In the genomic region with DNA sequence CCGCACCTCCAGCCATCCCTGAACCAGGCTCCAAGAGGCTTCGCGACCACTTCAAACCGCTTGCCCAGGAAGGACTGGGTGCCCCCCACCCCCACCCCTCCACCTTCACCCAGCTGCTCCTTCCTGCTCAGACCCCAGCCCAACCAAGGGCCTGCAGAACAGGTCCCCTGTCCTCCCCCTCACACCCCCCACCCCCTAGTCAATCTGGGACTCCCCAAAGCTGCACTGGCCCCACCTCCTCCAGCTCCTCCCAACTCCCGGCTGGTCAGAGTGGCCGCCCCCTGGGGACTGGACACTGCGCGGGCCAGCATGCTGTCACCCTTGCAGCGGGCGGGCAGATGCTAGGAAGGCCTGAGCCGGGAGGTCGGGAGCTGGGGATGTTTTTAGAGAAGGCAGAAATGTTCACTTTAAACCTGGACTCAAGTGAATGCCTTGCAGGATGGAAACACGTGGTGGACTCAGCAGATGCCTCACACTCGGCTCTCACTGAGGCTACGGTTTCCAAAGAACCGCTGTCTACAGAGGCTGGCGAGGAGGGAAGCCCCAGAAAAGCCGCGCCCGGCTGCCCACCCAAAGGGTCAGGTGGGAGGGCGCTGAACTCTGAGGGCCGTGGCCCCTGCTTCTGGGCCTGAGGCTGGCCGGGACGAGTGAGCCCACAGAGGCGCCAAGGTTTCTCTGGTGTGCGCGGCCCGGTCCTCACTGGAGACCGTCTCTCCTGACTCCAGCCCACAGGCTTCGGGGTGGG, we compare ENCODE assay signal across 2 cellular contexts.
A peak's percentile ranks its signal among the peaks of the same experiment; 100 is the strongest.
TF ChIP-seq lines count a peak whose summit lies in the region.

No MANE protein-coding gene starts in this region.

TF ChIP-seq in GM23338, 12 proteins besides CTCF, POLR2A, EP300 and RAD21:
- TF ChIP-seq, protein P1, sequence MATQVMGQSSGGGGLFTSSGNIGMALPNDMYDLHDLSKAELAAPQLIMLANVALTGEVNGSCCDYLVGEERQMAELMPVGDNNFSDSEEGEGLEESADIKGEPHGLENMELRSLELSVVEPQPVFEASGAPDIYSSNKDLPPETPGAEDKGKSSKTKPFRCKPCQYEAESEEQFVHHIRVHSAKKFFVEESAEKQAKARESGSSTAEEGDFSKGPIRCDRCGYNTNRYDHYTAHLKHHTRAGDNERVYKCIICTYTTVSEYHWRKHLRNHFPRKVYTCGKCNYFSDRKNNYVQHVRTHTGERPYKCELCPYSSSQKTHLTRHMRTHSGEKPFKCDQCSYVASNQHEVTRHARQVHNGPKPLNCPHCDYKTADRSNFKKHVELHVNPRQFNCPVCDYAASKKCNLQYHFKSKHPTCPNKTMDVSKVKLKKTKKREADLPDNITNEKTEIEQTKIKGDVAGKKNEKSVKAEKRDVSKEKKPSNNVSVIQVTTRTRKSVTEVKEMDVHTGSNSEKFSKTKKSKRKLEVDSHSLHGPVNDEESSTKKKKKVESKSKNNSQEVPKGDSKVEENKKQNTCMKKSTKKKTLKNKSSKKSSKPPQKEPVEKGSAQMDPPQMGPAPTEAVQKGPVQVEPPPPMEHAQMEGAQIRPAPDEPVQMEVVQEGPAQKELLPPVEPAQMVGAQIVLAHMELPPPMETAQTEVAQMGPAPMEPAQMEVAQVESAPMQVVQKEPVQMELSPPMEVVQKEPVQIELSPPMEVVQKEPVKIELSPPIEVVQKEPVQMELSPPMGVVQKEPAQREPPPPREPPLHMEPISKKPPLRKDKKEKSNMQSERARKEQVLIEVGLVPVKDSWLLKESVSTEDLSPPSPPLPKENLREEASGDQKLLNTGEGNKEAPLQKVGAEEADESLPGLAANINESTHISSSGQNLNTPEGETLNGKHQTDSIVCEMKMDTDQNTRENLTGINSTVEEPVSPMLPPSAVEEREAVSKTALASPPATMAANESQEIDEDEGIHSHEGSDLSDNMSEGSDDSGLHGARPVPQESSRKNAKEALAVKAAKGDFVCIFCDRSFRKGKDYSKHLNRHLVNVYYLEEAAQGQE (IDR thresholded peaks at IDR 0.05; ENCODE audit: unreplicated experiment) = no peak
- no peak for TF ChIP-seq EZH2phosphoT487 (IDR thresholded peaks at IDR 0.05; ENCODE audit: unreplicated experiment)

TF ChIP-seq in GM12878, 131 proteins besides CTCF, POLR2A, EP300 and RAD21:
- TF ChIP-seq, protein P2, sequence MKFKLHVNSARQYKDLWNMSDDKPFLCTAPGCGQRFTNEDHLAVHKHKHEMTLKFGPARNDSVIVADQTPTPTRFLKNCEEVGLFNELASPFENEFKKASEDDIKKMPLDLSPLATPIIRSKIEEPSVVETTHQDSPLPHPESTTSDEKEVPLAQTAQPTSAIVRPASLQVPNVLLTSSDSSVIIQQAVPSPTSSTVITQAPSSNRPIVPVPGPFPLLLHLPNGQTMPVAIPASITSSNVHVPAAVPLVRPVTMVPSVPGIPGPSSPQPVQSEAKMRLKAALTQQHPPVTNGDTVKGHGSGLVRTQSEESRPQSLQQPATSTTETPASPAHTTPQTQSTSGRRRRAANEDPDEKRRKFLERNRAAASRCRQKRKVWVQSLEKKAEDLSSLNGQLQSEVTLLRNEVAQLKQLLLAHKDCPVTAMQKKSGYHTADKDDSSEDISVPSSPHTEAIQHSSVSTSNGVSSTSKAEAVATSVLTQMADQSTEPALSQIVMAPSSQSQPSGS (IDR thresholded peaks at IDR 0.05; ENCODE audit: low read length) = peak; percentile 12; the same call in 1 of the 2 replicates
- TF ChIP-seq ZNF274 (IDR thresholded peaks at IDR 0.05; ENCODE audit: insufficient read depth, insufficient read length) = no peak
- TF ChIP-seq POLR2AphosphoS5 (IDR thresholded peaks at IDR 0.05; ENCODE audit: low read length) = 0 out of 2 replicates have a peak, but pooled peaks have one; percentile 11
TF ChIP-seq in GM12878: peak in this region for 2.
